ENCODE assay signal across 16 cellular contexts in genomic region chr2:446963-447540, GRCh38.
"Had no signal": no experiment of that assay in that cellular context is flagged by ENCODE, and none has a peak within 500 bp of the region (broad histone marks: within the 10 kb centered on the region; RNA-seq: fewer than 3 reads in every experiment).

No MANE protein-coding gene starts in this region.

- H3K27ac Mint-ChIP-seq: activated CD4-positive, alpha-beta memory T cell treated with anti-CD3 and anti-CD28 coated beads, Interleukin-2, amount 10 ng/mL, durations not matched to agents 7 days and 5 days; activated CD8-positive, alpha-beta memory T cell treated with anti-CD3 and anti-CD28 coated beads, Interleukin-2, amount 10 ng/mL, durations not matched to agents 7 days and 5 days; activated naive CD8-positive, alpha-beta T cell; dendritic cell treated with granulocyte-macrophage colony-stimulating factor and Interleukin-4, amounts not matched to agents 40 ng/mL and 50 ng/mL, for 4 days; natural killer cell treated with Interleukin-12 subunit alpha and Interleukin-12 subunit beta and Interleukin-15 and Interleukin-18, amount 100 ng/mL, for 72 hours; T-helper 2 cell treated with Interferon-gamma antibody and Interleukin-4, amounts not matched to agents 5 μg/mL and 100 μg/mL, for 36 hours; WTC11 had no signal

- H3K4me1 ChIP-seq: esophagus muscularis mucosa, gastroesophageal sphincter, heart right ventricle had no signal

- H3K27ac ChIP-seq: esophagus muscularis mucosa, gastroesophageal sphincter, heart right ventricle had no signal

- H3K27me3 Mint-ChIP-seq: activated CD4-positive, alpha-beta memory T cell treated with anti-CD3 and anti-CD28 coated beads, Interleukin-2, amount 10 ng/mL, durations not matched to agents 7 days and 5 days; activated CD8-positive, alpha-beta memory T cell treated with anti-CD3 and anti-CD28 coated beads, Interleukin-2, amount 10 ng/mL, durations not matched to agents 7 days and 5 days; activated naive CD8-positive, alpha-beta T cell; dendritic cell treated with granulocyte-macrophage colony-stimulating factor and Interleukin-4, amounts not matched to agents 40 ng/mL and 50 ng/mL, for 4 days; natural killer cell treated with Interleukin-12 subunit alpha and Interleukin-12 subunit beta and Interleukin-15 and Interleukin-18, amount 100 ng/mL, for 72 hours; stimulated activated naive CD8-positive, alpha-beta T cell treated with anti-CD3 and anti-CD28 coated beads, Interleukin-15, amount 100 ng/mL, for 72 hours had no signal

- H3K9me3 Mint-ChIP-seq: activated CD4-positive, alpha-beta memory T cell treated with anti-CD3 and anti-CD28 coated beads, Interleukin-2, amount 10 ng/mL, durations not matched to agents 7 days and 5 days; dendritic cell treated with granulocyte-macrophage colony-stimulating factor and Interleukin-4, amounts not matched to agents 40 ng/mL and 50 ng/mL, for 4 days; natural killer cell treated with Interleukin-12 subunit alpha and Interleukin-12 subunit beta and Interleukin-15 and Interleukin-18, amount 100 ng/mL, for 72 hours; stimulated activated naive CD8-positive, alpha-beta T cell treated with anti-CD3 and anti-CD28 coated beads, Interleukin-15, amount 100 ng/mL, for 72 hours; T-helper 2 cell treated with Interferon-gamma antibody and Interleukin-4, amounts not matched to agents 5 μg/mL and 100 μg/mL, for 36 hours; WTC11 had no signal

- H3K36me3 ChIP-seq: esophagus muscularis mucosa, gastroesophageal sphincter, heart right ventricle had no signal

- H3K4me3 ChIP-seq: esophagus muscularis mucosa, gastroesophageal sphincter, heart right ventricle had no signal

- H3K4me1 Mint-ChIP-seq: stimulated activated naive CD8-positive, alpha-beta T cell treated with anti-CD3 and anti-CD28 coated beads, Interleukin-15, amount 100 ng/mL, for 72 hours had no signal

- H3K4me3 Mint-ChIP-seq: activated CD4-positive, alpha-beta memory T cell treated with anti-CD3 and anti-CD28 coated beads, Interleukin-2, amount 10 ng/mL, durations not matched to agents 7 days and 5 days; activated CD8-positive, alpha-beta memory T cell treated with anti-CD3 and anti-CD28 coated beads, Interleukin-2, amount 10 ng/mL, durations not matched to agents 7 days and 5 days; activated naive CD8-positive, alpha-beta T cell; dendritic cell treated with granulocyte-macrophage colony-stimulating factor and Interleukin-4, amounts not matched to agents 40 ng/mL and 50 ng/mL, for 4 days; natural killer cell treated with Interleukin-12 subunit alpha and Interleukin-12 subunit beta and Interleukin-15 and Interleukin-18, amount 100 ng/mL, for 72 hours; stimulated activated naive CD8-positive, alpha-beta T cell treated with anti-CD3 and anti-CD28 coated beads, Interleukin-15, amount 100 ng/mL, for 72 hours; T-helper 2 cell treated with Interferon-gamma antibody and Interleukin-4, amounts not matched to agents 5 μg/mL and 100 μg/mL, for 36 hours; WTC11 had no signal

- H3K36me3 Mint-ChIP-seq: activated CD8-positive, alpha-beta memory T cell treated with anti-CD3 and anti-CD28 coated beads, Interleukin-2, amount 10 ng/mL, durations not matched to agents 7 days and 5 days; activated naive CD8-positive, alpha-beta T cell; natural killer cell treated with Interleukin-12 subunit alpha and Interleukin-12 subunit beta and Interleukin-15 and Interleukin-18, amount 100 ng/mL, for 72 hours; WTC11 had no signal

- H3K9me3 ChIP-seq: esophagus muscularis mucosa, gastroesophageal sphincter, heart right ventricle had no signal

- DNase-seq: activated CD4-positive, alpha-beta memory T cell treated with anti-CD3 and anti-CD28 coated beads, Interleukin-2, amount 10 ng/mL, durations not matched to agents 7 days and 5 days; activated CD4-positive, alpha-beta T cell treated with anti-CD3 and anti-CD28 coated beads for 4 hours; cerebellar nuclear complex; effector memory CD4-positive, alpha-beta T cell; heart right ventricle; nucleus accumbens; stimulated activated naive CD8-positive, alpha-beta T cell treated with anti-CD3 and anti-CD28 coated beads, Interleukin-15, amount 100 ng/mL, for 72 hours; trophoblast cell had no signal

- ATAC-seq: activated CD8-positive, alpha-beta memory T cell treated with anti-CD3 and anti-CD28 coated beads, Interleukin-2, amount 10 ng/mL, durations not matched to agents 7 days and 5 days; gastroesophageal sphincter; heart right ventricle; natural killer cell treated with Interleukin-12 subunit alpha and Interleukin-12 subunit beta and Interleukin-15 and Interleukin-18, amount 100 ng/mL, for 72 hours; stimulated activated naive CD8-positive, alpha-beta T cell treated with anti-CD3 and anti-CD28 coated beads, Interleukin-15, amount 100 ng/mL, for 72 hours; WTC11 had no signal
